Comparison of ENCODE assay signal across 21 cellular contexts in genomic region chr4:82770607-82771006, GRCh38. TPM values are rescaled to one million over a fixed set of nuclear protein-coding genes. Genes with fewer than 3 reads are reported as not detected.
DNase-seq lines count a peak whose midpoint lies in the region; ATAC-seq, FAIRE-seq and TF ChIP-seq lines count a peak whose summit lies in the region.
"Had no signal": no experiment of that assay in that cellular context is flagged by ENCODE, and none has a peak within 500 bp of the region (broad histone marks: within the 10 kb centered on the region; RNA-seq: fewer than 3 reads in every experiment).

No MANE protein-coding gene starts in this region.

- H3K27me3 Mint-ChIP-seq in glutamatergic neuron (ENCODE audit: unreplicated experiment): peaks cover 3% of the 10 kb centered on the region

- ATAC-seq in stimulated activated effector memory CD8-positive, alpha-beta T cell treated with anti-CD3 and anti-CD28 coated beads, Interleukin-12 subunit alpha, Interleukin-12 subunit beta, amount 100 ng/mL, for 72 hours: no peak

- H3K36me3 Mint-ChIP-seq in glutamatergic neuron (ENCODE audit: unreplicated experiment): peaks cover 15% of the 10 kb centered on the region
- no peaks in the 10 kb centered on the region for H3K36me3 Mint-ChIP-seq in stimulated activated effector memory CD8-positive, alpha-beta T cell treated with anti-CD3 and anti-CD28 coated beads, Interleukin-12 subunit alpha, Interleukin-12 subunit beta, amount 100 ng/mL, for 72 hours
- H3K36me3 Mint-ChIP-seq: CD4-positive, CD25-positive, alpha-beta regulatory T cell had no signal

- no peak for TF ChIP-seq CTCF in glutamatergic neuron (IDR thresholded peaks at IDR 0.05; ENCODE audit: partially characterized antibody, unreplicated experiment)

- intact Hi-C loops in posterior cingulate gyrus (cut with DNase I): no loop called here

- in situ Hi-C loops in G401 (cut with HindIII; ENCODE audit: low sequenced_read_pairs): no loop called here

- H3K9me3 Mint-ChIP-seq in glutamatergic neuron (ENCODE audit: unreplicated experiment): peaks cover 11% of the 10 kb centered on the region
- peaks cover 12% of the 10 kb centered on the region for H3K9me3 Mint-ChIP-seq in stimulated activated effector memory CD8-positive, alpha-beta T cell treated with anti-CD3 and anti-CD28 coated beads, Interleukin-12 subunit alpha, Interleukin-12 subunit beta, amount 100 ng/mL, for 72 hours

- peak overlapping the region; percentile 38 for H3K27ac Mint-ChIP-seq in glutamatergic neuron (ENCODE audit: unreplicated experiment)
- H3K27ac Mint-ChIP-seq in stimulated activated effector memory CD8-positive, alpha-beta T cell treated with anti-CD3 and anti-CD28 coated beads, Interleukin-12 subunit alpha, Interleukin-12 subunit beta, amount 100 ng/mL, for 72 hours: no peak overlapping the region
- H3K27ac Mint-ChIP-seq: activated naive CD4-positive, alpha-beta T cell treated with anti-CD3 and anti-CD28 coated beads, Interleukin-2, amount 50 U/mL, for 24 hours; CD4-positive, CD25-positive, alpha-beta regulatory T cell had no signal

- no peak overlapping the region for H3K4me3 Mint-ChIP-seq in glutamatergic neuron (ENCODE audit: unreplicated experiment)
- no peak overlapping the region for H3K4me3 Mint-ChIP-seq in stimulated activated effector memory CD8-positive, alpha-beta T cell treated with anti-CD3 and anti-CD28 coated beads, Interleukin-12 subunit alpha, Interleukin-12 subunit beta, amount 100 ng/mL, for 72 hours
- H3K4me3 Mint-ChIP-seq: activated naive CD4-positive, alpha-beta T cell treated with anti-CD3 and anti-CD28 coated beads, Interleukin-2, amount 50 U/mL, for 24 hours; CD4-positive, CD25-positive, alpha-beta regulatory T cell had no signal

- FAIRE-seq in urothelium cell line (lab: Jason Lieb, UNC): no peak
- FAIRE-seq: astrocyte, H54, small intestine had no signal

- peak overlapping the region; percentile 96 for H3K27ac ChIP-seq in angular gyrus (ENCODE audit: low read depth, low read length)
- H3K27ac ChIP-seq: neutrophil had no signal

- peaks cover 2% of the 10 kb centered on the region for H3K4me1 Mint-ChIP-seq in glutamatergic neuron (ENCODE audit: low read depth, unreplicated experiment)
- H3K4me1 Mint-ChIP-seq in stimulated activated effector memory CD8-positive, alpha-beta T cell treated with anti-CD3 and anti-CD28 coated beads, Interleukin-12 subunit alpha, Interleukin-12 subunit beta, amount 100 ng/mL, for 72 hours: no peaks in the 10 kb centered on the region
- H3K4me1 Mint-ChIP-seq: activated naive CD4-positive, alpha-beta T cell treated with anti-CD3 and anti-CD28 coated beads, Interleukin-2, amount 50 U/mL, for 24 hours; CD4-positive, CD25-positive, alpha-beta regulatory T cell had no signal

- DNase-seq in G401 (ENCODE audit: low spot score) (peak; percentile 90), glutamatergic neuron (no peak), posterior cingulate gyrus (peak in 8 of 10 donors; percentile 26 to 92 (median 62)), NCI-H510A treated with DMSO at 0.1 percent for 48 hours (lab: John Stamatoyannopoulos, UW) (no peak), urothelium cell line (ENCODE audit: low spot score) (no peak)
- no peak for DNase-seq in stimulated activated effector memory CD8-positive, alpha-beta T cell treated with anti-CD3 and anti-CD28 coated beads, Interleukin-12 subunit alpha, Interleukin-12 subunit beta, amount 100 ng/mL, for 72 hours (ENCODE audit: low spot score in 2 of 2)
- DNase-seq: activated CD4-positive, alpha-beta T cell treated with anti-CD3 and anti-CD28 coated beads, Interleukin-2, amount 50 U/mL, for 1 hour; CD4-positive, CD25-positive, alpha-beta regulatory T cell; effector memory CD4-positive, alpha-beta T cell; foreskin melanocyte; MV-4-11; NCI-H146; NCI-H748 treated with DMSO at 0.1 percent for 48 hours; small intestine; stimulated activated CD4-positive, alpha-beta T cell treated with anti-CD3 and anti-CD28 coated beads, Interleukin-1b, Interleukin-23, amount 100 ng/mL, for 48 hours; T1000 had no signal

RNA-seq across cellular contexts. Expression of gene SCD5, which starts 28.0 kb away (rescaled TPM):
- 10.1 and 10.2 TPM in 2 replicates for total RNA-seq in G401 (2014; rRNA removed; shearing (Covaris generic))
- total RNA-seq in glutamatergic neuron (ENCODE audit: unreplicated experiment): 31.9 TPM

Comparison
In these comparisons a context has a peak if more than half of its experiments do, and no peak if none do; other contexts are left out.
1. DNase-seq: peak in G401 (single experiment) and posterior cingulate gyrus (8 of 10); none in glutamatergic neuron (single experiment), NCI-H510A treated with DMSO at 0.1 percent for 48 hours (single experiment), urothelium cell line (single experiment) and stimulated activated effector memory CD8-positive, alpha-beta T cell treated with anti-CD3 and anti-CD28 coated beads, Interleukin-12 subunit alpha, Interleukin-12 subunit beta, amount 100 ng/mL, for 72 hours (0 of 2).